In the genomic region with DNA sequence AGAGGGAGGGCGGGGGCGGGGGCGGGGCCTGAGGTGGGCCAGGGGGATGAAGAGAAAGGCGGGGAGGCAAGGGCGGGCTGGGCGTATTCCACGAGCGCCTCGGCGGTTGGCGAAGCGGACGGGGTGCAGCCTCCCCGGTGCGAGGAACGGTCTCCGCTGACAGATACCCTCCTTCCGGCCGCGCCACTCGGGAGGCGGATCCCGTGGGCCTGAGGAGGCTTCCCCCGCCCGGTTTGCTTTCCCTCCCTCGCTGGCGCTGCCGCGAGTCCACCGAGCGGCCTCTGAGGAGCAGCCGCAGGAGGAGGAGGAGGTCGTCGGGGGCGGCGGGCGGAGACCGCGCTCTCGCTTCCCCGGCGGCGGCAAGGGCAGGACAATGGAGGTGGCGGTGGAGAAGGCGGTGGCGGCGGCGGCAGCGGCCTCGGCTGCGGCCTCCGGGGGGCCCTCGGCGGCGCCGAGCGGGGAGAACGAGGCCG, we compare ENCODE assay signal across 8 cellular contexts. TPM values are rescaled to one million over a fixed set of nuclear protein-coding genes. Genes with fewer than 3 reads are reported as not detected.
DNase-seq lines count a peak whose midpoint lies in the region; ATAC-seq and TF ChIP-seq lines count a peak whose summit lies in the region.

A gene (plus strand): TSS at position 84 of the 473 bp plus-strand sequence. CDS start 290 bp downstream, at position 374.

- H3K36me3 ChIP-seq in left ventricle myocardium inferior (no peaks in the 10 kb centered on the region), gastrocnemius medialis (no peaks in the 10 kb centered on the region)

- POLR2A ChIA-PET in activated CD4-positive, alpha-beta T cell treated with anti-CD3 and anti-CD28 coated beads for 36 hours (lab: Charles Lee), result no interaction called here

- H3K4me1 Mint-ChIP-seq in activated CD4-positive, alpha-beta T cell treated with anti-CD3 and anti-CD28 coated beads for 36 hours, result peaks cover 31% of the 10 kb centered on the region
- H3K4me1 Mint-ChIP-seq in activated naive CD4-positive, alpha-beta T cell treated with anti-CD3 and anti-CD28 coated beads, Interleukin-2, amount 50 U/mL, for 24 hours, result peaks cover 39% of the 10 kb centered on the region

- H3K9me3 Mint-ChIP-seq in activated CD4-positive, alpha-beta T cell treated with anti-CD3 and anti-CD28 coated beads for 36 hours (ENCODE audit: low read depth), result no peaks in the 10 kb centered on the region
- H3K9me3 Mint-ChIP-seq in activated naive CD4-positive, alpha-beta T cell treated with anti-CD3 and anti-CD28 coated beads, Interleukin-2, amount 50 U/mL, for 24 hours, result no peaks in the 10 kb centered on the region

- TF ChIP-seq CTCF in left ventricle myocardium inferior (IDR thresholded peaks at IDR 0.05; ENCODE audit: borderline replicate concordance) (no peak), gastrocnemius medialis (IDR thresholded peaks at IDR 0.05 in 4 of 5, conservative IDR thresholded peaks at IDR 0.05 in 1 of 5) (no peak)

- in situ Hi-C loops in gastrocnemius medialis (cut with MboI; ENCODE audit: low sequenced_read_pairs in 4 of 4), result no loop called here

- peak within 1 kb of the TSS; percentile 85 for H3K4me3 Mint-ChIP-seq in activated CD4-positive, alpha-beta T cell treated with anti-CD3 and anti-CD28 coated beads for 36 hours
- H3K4me3 Mint-ChIP-seq in activated naive CD4-positive, alpha-beta T cell treated with anti-CD3 and anti-CD28 coated beads, Interleukin-2, amount 50 U/mL, for 24 hours, result peak within 1 kb of the TSS; percentile 89

- H3K4me1 ChIP-seq in left ventricle myocardium inferior (peaks cover 34% of the 10 kb centered on the region), gastrocnemius medialis (peaks cover 10% of the 10 kb centered on the region in 2 donors)

- H3K27ac ChIP-seq in left ventricle myocardium inferior (replicated peaks), result peak within 1 kb of the TSS; percentile 97
- peak within 1 kb of the TSS; percentile 85 to 94 (median 93) for H3K27ac ChIP-seq in gastrocnemius medialis

- H3K27me3 ChIP-seq in left ventricle myocardium inferior (ENCODE audit: low read depth) (no peaks in the 10 kb centered on the region), gastrocnemius medialis (no peaks in the 10 kb centered on the region)

- no peak for DNase-seq in activated CD4-positive, alpha-beta T cell treated with anti-CD3 and anti-CD28 coated beads for 36 hours
- DNase-seq in activated CD4-positive, alpha-beta T cell treated with anti-CD3 and anti-CD28 coated beads for 48 hours, result no peak
- DNase-seq in NCI-H1092 (lab: John Stamatoyannopoulos, UW) (peak; percentile 100), left ventricle myocardium inferior (peak; percentile 97), gastrocnemius medialis (peak; percentile 94 to 96), ecto neural progenitor cell (ENCODE audit: low spot score) (no peak)

- TF ChIP-seq POLR2A in gastrocnemius medialis (IDR thresholded peaks at IDR 0.05), result peak; percentile 87 to 93

- CTCF ChIA-PET in activated CD4-positive, alpha-beta T cell treated with anti-CD3 and anti-CD28 coated beads for 36 hours (lab: Charles Lee), result interaction anchor here (0.7 kb wide), 1 partner anchor 166 kb away, joined by 3 read pairs; no protein-coding TSS in a partner anchor

- peaks cover 6% of the 10 kb centered on the region for H3K36me3 Mint-ChIP-seq in activated CD4-positive, alpha-beta T cell treated with anti-CD3 and anti-CD28 coated beads for 36 hours (ENCODE audit: low read depth)
- peaks cover 6% of the 10 kb centered on the region for H3K36me3 Mint-ChIP-seq in activated naive CD4-positive, alpha-beta T cell treated with anti-CD3 and anti-CD28 coated beads, Interleukin-2, amount 50 U/mL, for 24 hours

- H3K4me3 ChIP-seq in left ventricle myocardium inferior, result peak within 1 kb of the TSS; percentile 93
- peak within 1 kb of the TSS; percentile 77 to 86 (median 79) for H3K4me3 ChIP-seq in gastrocnemius medialis

- intact Hi-C loops in activated CD4-positive, alpha-beta T cell treated with anti-CD3 and anti-CD28 coated beads for 36 hours (cut with DNase I, micrococcal nuclease), result loop anchor here (1.0 to 5.0 kb wide), 11 partner anchors 277 to 900 kb away; a partner anchor contains a TSS
- intact Hi-C loops in left ventricle myocardium inferior (cut with micrococcal nuclease) (no loop called here), gastrocnemius medialis (cut with DNase I; ENCODE audit: low total_unique reads) (no loop called here)

- no peaks in the 10 kb centered on the region for H3K27me3 Mint-ChIP-seq in activated CD4-positive, alpha-beta T cell treated with anti-CD3 and anti-CD28 coated beads for 36 hours
- H3K27me3 Mint-ChIP-seq in activated naive CD4-positive, alpha-beta T cell treated with anti-CD3 and anti-CD28 coated beads, Interleukin-2, amount 50 U/mL, for 24 hours, result no peaks in the 10 kb centered on the region

- peak within 1 kb of the TSS; percentile 85 for H3K27ac Mint-ChIP-seq in activated CD4-positive, alpha-beta T cell treated with anti-CD3 and anti-CD28 coated beads for 36 hours
- peak within 1 kb of the TSS; percentile 82 for H3K27ac Mint-ChIP-seq in activated naive CD4-positive, alpha-beta T cell treated with anti-CD3 and anti-CD28 coated beads, Interleukin-2, amount 50 U/mL, for 24 hours

- no peaks in the 10 kb centered on the region for H3K9me3 ChIP-seq in left ventricle myocardium inferior (replicated peaks)
- H3K9me3 ChIP-seq in gastrocnemius medialis, result no peaks in the 10 kb centered on the region

- peak; percentile 86 for ATAC-seq in activated CD4-positive, alpha-beta T cell treated with anti-CD3 and anti-CD28 coated beads for 36 hours
- ATAC-seq in HG02588 (IDR thresholded peaks at IDR 0.05; ENCODE audit: unreplicated experiment), result peak; percentile 73
- peak in 1 of 2 donors; percentile 85 for ATAC-seq in gastrocnemius medialis

RNA-seq across cellular contexts. Expression of the gene that starts here (rescaled TPM):
- total RNA-seq in activated CD4-positive, alpha-beta T cell treated with anti-CD3 and anti-CD28 coated beads for 36 hours, result 10 to 100 TPM; 14.2 to 18.9 TPM
- total RNA-seq in left ventricle myocardium inferior (18.8 TPM), gastrocnemius medialis (10 to 100 TPM; 17.1 to 26.5 (median 20.0) TPM)

Comparison
In these comparisons a context has a peak if more than half of its experiments do, and no peak if none do; other contexts are left out.
1. DNase-seq: peak in NCI-H1092 (single experiment), left ventricle myocardium inferior (single experiment) and gastrocnemius medialis (2 of 2); none in activated CD4-positive, alpha-beta T cell treated with anti-CD3 and anti-CD28 coated beads for 36 hours (single experiment), activated CD4-positive, alpha-beta T cell treated with anti-CD3 and anti-CD28 coated beads for 48 hours (single experiment) and ecto neural progenitor cell (single experiment).
2. intact Hi-C loops: an anchor here in activated CD4-positive, alpha-beta T cell treated with anti-CD3 and anti-CD28 coated beads for 36 hours (1.0 to 5.0 kb wide); none called in left ventricle myocardium inferior and gastrocnemius medialis.